8 cellular contexts compared by ENCODE assay signal in genomic region chr15:41772720-41773331, GRCh38. TPM values are rescaled to one million over a fixed set of nuclear protein-coding genes. Genes with fewer than 3 reads are reported as not detected.
DNase-seq lines count a peak whose midpoint lies in the region; ATAC-seq and TF ChIP-seq lines count a peak whose summit lies in the region.

No MANE protein-coding gene starts in this region.

- peak; percentile 27 for DNase-seq in Calu3
- DNase-seq in Panc1 (ENCODE audit: low read depth, low spot score): no peak
- peak; percentile 53 for DNase-seq in activated T-helper 2 cell treated with anti-CD3 and anti-CD28 coated beads, Interferon-gamma antibody, Interleukin-2, Interleukin-4, amounts not matched to agents 10 μg/mL and 5 μg/mL and 100 μg/mL, durations not matched to agents 14 hours and 24 hours and 36 hours (ENCODE audit: low spot score)
- DNase-seq in fibroblast of the conjunctiva (ENCODE audit: low read depth): peak; percentile 74
- DNase-seq in ureter (ENCODE audit: low spot score): peak; percentile 53

- H3K4me1 Mint-ChIP-seq in Calu3 (ENCODE audit: low read depth, unreplicated experiment): no peaks in the 10 kb centered on the region
- peaks cover 37% of the 10 kb centered on the region for H3K4me1 Mint-ChIP-seq in activated T-helper 2 cell treated with anti-CD3 and anti-CD28 coated beads, Interferon-gamma antibody, Interleukin-2, Interleukin-4, amounts not matched to agents 10 μg/mL and 5 μg/mL and 100 μg/mL, durations not matched to agents 14 hours and 24 hours and 36 hours (ENCODE audit: low read depth)

- no peak overlapping the region for H3K27ac Mint-ChIP-seq in Calu3 (ENCODE audit: unreplicated experiment)
- H3K27ac Mint-ChIP-seq in activated T-helper 2 cell treated with anti-CD3 and anti-CD28 coated beads, Interferon-gamma antibody, Interleukin-2, Interleukin-4, amounts not matched to agents 10 μg/mL and 5 μg/mL and 100 μg/mL, durations not matched to agents 14 hours and 24 hours and 36 hours: peak overlapping the region; percentile 90

- no peaks in the 10 kb centered on the region for H3K9me3 Mint-ChIP-seq in Calu3 (ENCODE audit: low read depth, unreplicated experiment)
- H3K9me3 Mint-ChIP-seq in activated T-helper 2 cell treated with anti-CD3 and anti-CD28 coated beads, Interferon-gamma antibody, Interleukin-2, Interleukin-4, amounts not matched to agents 10 μg/mL and 5 μg/mL and 100 μg/mL, durations not matched to agents 14 hours and 24 hours and 36 hours: no peaks in the 10 kb centered on the region

- H3K9me3 ChIP-seq in HUES48 (ENCODE audit: control insufficient read depth, insufficient read depth, low read length) (no peaks in the 10 kb centered on the region), Panc1 (ENCODE audit: control insufficient read depth, insufficient read depth, low read depth, low read length) (no peaks in the 10 kb centered on the region), neutrophil (no peaks in the 10 kb centered on the region)

- CTCF ChIA-PET in Calu3 (lab: Charles Lee): interaction anchor here (0.8 to 2.5 kb wide), 6 partner anchors 15 to 285 kb away, joined by 3 to 13 read pairs (median 4); no protein-coding TSS in a partner anchor
- CTCF ChIA-PET in Panc1 (lab: Charles Lee): interaction anchor here (0.6 to 2.8 kb wide), 12 partner anchors 9 to 371 kb away, joined by 3 to 20 read pairs (median 4); partner anchors contain the start of gene EHD4

- H3K27ac ChIP-seq in HUES48 (ENCODE audit: low read depth, low read length) (peak overlapping the region; percentile 96), Panc1 (ENCODE audit: low read length) (peak overlapping the region; percentile 93), neutrophil (peak overlapping the region; percentile 89)

- H3K36me3 ChIP-seq in HUES48 (ENCODE audit: control insufficient read depth, insufficient read depth, low read length) (peaks cover 8% of the 10 kb centered on the region), Panc1 (ENCODE audit: control insufficient read depth, insufficient read depth, low read length) (no peaks in the 10 kb centered on the region), neutrophil (no peaks in the 10 kb centered on the region)

- H3K27me3 Mint-ChIP-seq in Calu3 (ENCODE audit: unreplicated experiment): no peaks in the 10 kb centered on the region
- H3K27me3 Mint-ChIP-seq in activated T-helper 2 cell treated with anti-CD3 and anti-CD28 coated beads, Interferon-gamma antibody, Interleukin-2, Interleukin-4, amounts not matched to agents 10 μg/mL and 5 μg/mL and 100 μg/mL, durations not matched to agents 14 hours and 24 hours and 36 hours (ENCODE audit: low read depth): no peaks in the 10 kb centered on the region

- TF ChIP-seq CTCF in Calu3 (IDR thresholded peaks at IDR 0.05; ENCODE audit: unreplicated experiment) (no peak), Panc1 (IDR thresholded peaks at IDR 0.05) (peak; percentile 83), neutrophil (IDR thresholded peaks at IDR 0.05) (peak; percentile 66)

- H3K4me3 Mint-ChIP-seq in Calu3 (ENCODE audit: low read depth, unreplicated experiment): no peak overlapping the region
- H3K4me3 Mint-ChIP-seq in activated T-helper 2 cell treated with anti-CD3 and anti-CD28 coated beads, Interferon-gamma antibody, Interleukin-2, Interleukin-4, amounts not matched to agents 10 μg/mL and 5 μg/mL and 100 μg/mL, durations not matched to agents 14 hours and 24 hours and 36 hours (ENCODE audit: low read depth): peak overlapping the region; percentile 90

- in situ Hi-C loops in Panc1 (cut with HindIII; ENCODE audit: low pct_unique_long_range_greater_than_20kb, low sequenced_read_pairs): no loop called here

- BruUV-seq in Calu3 (replicated peaks; lab: Mats Ljungman, UMichigan) (no TSS peak), Panc1 (replicated peaks; lab: Mats Ljungman, UMichigan) (no TSS peak)

- H3K27me3 ChIP-seq in HUES48 (ENCODE audit: control insufficient read depth, insufficient read depth, low read length) (no peaks in the 10 kb centered on the region), Panc1 (ENCODE audit: control insufficient read depth, insufficient read depth, low read length) (no peaks in the 10 kb centered on the region), neutrophil (no peaks in the 10 kb centered on the region)

- peak overlapping the region; percentile 60 for H3K4me3 ChIP-seq in HUES48 (ENCODE audit: low read depth, low read length)
- no peak overlapping the region; a peak in 1 of 4 replicates for H3K4me3 ChIP-seq in Panc1 (ENCODE audit: low read depth in 2 of 2, low read length in 2 of 2)
- H3K4me3 ChIP-seq in neutrophil (ENCODE audit: low read depth in 1 of 2, low read length in 1 of 2): peak overlapping the region in 1 of 2 experiments; percentile 92

- H3K9ac ChIP-seq in HUES48 (ENCODE audit: low read depth, low read length): no peak overlapping the region

- POLR2A ChIA-PET in Panc1 (lab: Charles Lee): interaction anchor here (0.6 kb wide), 1 partner anchor 38 kb away, joined by 4 read pairs; no protein-coding TSS in a partner anchor

- intact Hi-C loops in Calu3 (cut with micrococcal nuclease; ENCODE audit: unreplicated experiment): loop anchor here (1.0 to 5.0 kb wide), 2 partner anchors 38 to 129 kb away; no protein-coding TSS in a partner anchor
- intact Hi-C loops in Panc1 (cut with micrococcal nuclease; ENCODE audit: unreplicated experiment): loop anchor here (1.0 kb wide), 1 partner anchor 38 kb away; no protein-coding TSS in a partner anchor
- intact Hi-C loops in activated T-helper 2 cell treated with anti-CD3 and anti-CD28 coated beads, Interferon-gamma antibody, Interleukin-2, Interleukin-4, amounts not matched to agents 10 μg/mL and 5 μg/mL and 100 μg/mL, durations not matched to agents 14 hours and 24 hours and 36 hours (cut with micrococcal nuclease): loop anchor here (1.0 to 5.0 kb wide), 3 partner anchors 131 to 284 kb away; partner anchors contain the start of gene TYRO3

- peaks cover 10% of the 10 kb centered on the region for H3K36me3 Mint-ChIP-seq in Calu3 (ENCODE audit: insufficient read depth, unreplicated experiment)
- peaks cover 14% of the 10 kb centered on the region for H3K36me3 Mint-ChIP-seq in activated T-helper 2 cell treated with anti-CD3 and anti-CD28 coated beads, Interferon-gamma antibody, Interleukin-2, Interleukin-4, amounts not matched to agents 10 μg/mL and 5 μg/mL and 100 μg/mL, durations not matched to agents 14 hours and 24 hours and 36 hours (ENCODE audit: low read depth)

- peaks cover 27% of the 10 kb centered on the region for H3K4me1 ChIP-seq in HUES48 (ENCODE audit: control insufficient read depth, insufficient read depth, low read length)
- peaks cover 35% of the 10 kb centered on the region for H3K4me1 ChIP-seq in Panc1 (ENCODE audit: control insufficient read depth, insufficient read depth, low read length)
- peaks cover 26 to 31% of the 10 kb centered on the region in 2 experiments for H3K4me1 ChIP-seq in neutrophil (ENCODE audit: control insufficient read depth in 1 of 2, insufficient read depth in 1 of 2, low read depth in 1 of 2, low read length in 1 of 2)

- ATAC-seq in Panc1: peak; percentile 45
- ATAC-seq in HG03108 (IDR thresholded peaks at IDR 0.05; ENCODE audit: unreplicated experiment): no peak

RNA-seq across cellular contexts. Expression of gene MAPKBP1, which starts 1.5 kb away (rescaled TPM):
- 9.9 and 11.3 TPM in 2 replicates for total RNA-seq in Calu3 (2022)
- total RNA-seq in Panc1 (2021; ENCODE audit: unreplicated experiment): 38.4 TPM
- 21.9 TPM for polyA plus RNA-seq in Panc1 (2012; ENCODE audit: insufficient read length)
- 24.7 and 25.7 TPM in 2 replicates for total RNA-seq in activated T-helper 2 cell treated with anti-CD3 and anti-CD28 coated beads, Interferon-gamma antibody, Interleukin-2, Interleukin-4, amounts not matched to agents 10 μg/mL and 5 μg/mL and 100 μg/mL, durations not matched to agents 14 hours and 24 hours and 36 hours
- total RNA-seq in ureter: 39.6 TPM

RNA-seq across cellular contexts. Expression of gene JMJD7, which starts 55.1 kb away (rescaled TPM):
- total RNA-seq in Calu3 (2022) (9.4 and 9.7 TPM in 2 replicates), Panc1 (2021; ENCODE audit: unreplicated experiment) (13.2 TPM), ureter (48.6 TPM)
- polyA plus RNA-seq in Panc1 (2012; ENCODE audit: insufficient read length): 7.0 TPM
- total RNA-seq in activated T-helper 2 cell treated with anti-CD3 and anti-CD28 coated beads, Interferon-gamma antibody, Interleukin-2, Interleukin-4, amounts not matched to agents 10 μg/mL and 5 μg/mL and 100 μg/mL, durations not matched to agents 14 hours and 24 hours and 36 hours: 15.7 and 20.0 TPM in 2 replicates
